13 cellular contexts compared by ENCODE assay signal in the genomic region with DNA sequence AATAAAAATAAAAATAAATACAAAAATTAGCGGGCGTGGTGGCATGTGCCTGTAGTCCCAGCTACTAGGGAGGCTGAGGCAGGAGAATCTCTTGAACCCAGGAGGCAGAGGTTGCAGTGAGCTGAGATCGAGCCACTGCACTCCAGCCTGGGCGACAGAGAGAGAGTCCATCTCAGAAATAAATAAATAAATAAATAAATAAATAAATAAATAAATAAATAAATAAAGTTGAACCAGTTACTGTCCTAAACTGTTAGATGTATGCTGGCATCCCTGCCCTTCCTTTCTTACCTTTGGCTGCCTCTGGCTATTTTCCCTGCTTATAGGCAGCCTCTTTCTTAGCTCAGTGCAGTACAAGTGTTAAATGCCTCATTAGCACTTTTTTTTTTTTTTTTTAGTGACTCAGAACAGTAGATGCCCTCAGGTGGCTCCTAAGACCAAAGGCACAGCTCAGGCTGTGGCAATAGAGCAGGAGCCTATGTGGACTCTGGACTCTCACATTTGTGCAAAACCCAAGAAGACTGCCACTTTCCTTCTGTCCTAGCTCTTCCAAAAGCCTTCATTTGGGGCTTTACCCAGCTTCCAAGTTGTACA. TPM values are rescaled to one million over a fixed set of nuclear protein-coding genes. Genes with fewer than 3 reads are reported as not detected.
"Had no signal": no experiment of that assay in that cellular context is flagged by ENCODE, and none has a peak within 500 bp of the region (broad histone marks: within the 10 kb centered on the region; RNA-seq: fewer than 3 reads in every experiment).

No MANE protein-coding gene starts in this region.

RNA-seq across cellular contexts. Expression of a gene that starts 30.6 kb away (rescaled TPM):
- total RNA-seq: dermis blood vessel endothelial cell; foreskin keratinocyte; left ventricle myocardium superior; mononuclear cell; natural killer cell treated with Interleukin-12 subunit alpha and Interleukin-12 subunit beta and Interleukin-15 and Interleukin-18, amount 100 ng/mL, for 72 hours; progenitor cell of endocrine pancreas; sciatic nerve; smooth muscle cell; suprapubic skin; transverse colon; vagina had no signal
- polyA plus RNA-seq: foreskin keratinocyte, heart left ventricle, immature natural killer cell had no signal
